In genomic region chr10:130924138-130924819, GRCh38 we compare ENCODE assay signal across 16 cellular contexts.
DNase-seq lines count a peak whose midpoint lies in the region; ATAC-seq and TF ChIP-seq lines count a peak whose summit lies in the region.
"Had no signal": no experiment of that assay in that cellular context is flagged by ENCODE, and none has a peak within 500 bp of the region (broad histone marks: within the 10 kb centered on the region; RNA-seq: fewer than 3 reads in every experiment).

No MANE protein-coding gene starts in this region.

- no peak overlapping the region for H2AK5ac ChIP-seq in mesendoderm (ENCODE audit: low read length)

- no peaks in the 10 kb centered on the region for H3K4me1 Mint-ChIP-seq in WTC11
- no peaks in the 10 kb centered on the region for H3K4me1 Mint-ChIP-seq in CD14-positive monocyte
- H3K4me1 Mint-ChIP-seq: T-cell had no signal

- no peak overlapping the region for H2BK15ac ChIP-seq in mesendoderm (replicated peaks; ENCODE audit: low read depth)

- H3K23ac ChIP-seq in mesendoderm (ENCODE audit: low read length) = no peak overlapping the region

- H3K9me3 Mint-ChIP-seq in WTC11 = peaks cover 20% of the 10 kb centered on the region
- peaks cover 0 to 1% (median 0%) of the 10 kb centered on the region in 7 donors for H3K9me3 Mint-ChIP-seq in CD14-positive monocyte
- H3K9me3 Mint-ChIP-seq: activated T-helper 1 cell treated with anti-CD3 and anti-CD28 coated beads, Interleukin-12 subunit alpha, Interleukin-12 subunit beta, Interleukin-2, Interleukin-4 antibody, amounts not matched to agents 30 ng/mL and 10 ng/mL and 1 ng/mL, durations not matched to agents 14 hours and 24 hours and 36 hours; T-cell had no signal

- TF ChIP-seq CTCF in DND-41 (IDR thresholded peaks at IDR 0.05; ENCODE audit: borderline replicate concordance, extremely low read depth, low read length, poor library complexity, severe bottlenecking) = no peak
- TF ChIP-seq CTCF in HEK293 (tag by site-specific recombination; IDR thresholded peaks at IDR 0.05) = no peak
- TF ChIP-seq CTCF in WTC11 (IDR thresholded peaks at IDR 0.05) = no peak
- no peak for TF ChIP-seq CTCF in CD14-positive monocyte (IDR thresholded peaks at IDR 0.05)

- H3K4me2 ChIP-seq in DND-41 (ENCODE audit: insufficient read depth, low read length) = no peak overlapping the region
- H3K4me2 ChIP-seq in mesendoderm (ENCODE audit: low read length) = no peak overlapping the region
- H3K4me2 ChIP-seq: smooth muscle cell had no signal

- H4K20me1 ChIP-seq in DND-41 (ENCODE audit: insufficient read depth, low read length) = no peaks in the 10 kb centered on the region; the same call in 1 of the 2 replicates

- no CpG with 5 or more reads among the region's 17 CpGs for WGBS in mesendoderm (ENCODE audit: extremely low coverage, insufficient coverage, low lambda C conversion rate)

- CTCF ChIA-PET in HEK293 (lab: Yijun Ruan, JAX) (interaction anchor here (0.6 kb wide), 1 partner anchor 529 kb away, joined by 3 read pairs; no protein-coding TSS in a partner anchor), WTC11 (lab: Charles Lee) (no interaction called here)

- DNase-seq in DND-41 = peak; percentile 52
- peak; percentile 30 for DNase-seq in WTC11 (ENCODE audit: low spot score)
- DNase-seq in mesendoderm = peak; percentile 60
- no peak for DNase-seq in DMS153 (lab: John Stamatoyannopoulos, UW)
- DNase-seq in KBM-7 = no peak
- DNase-seq in NCI-H2196 treated with DMSO at 0.1 percent for 48 hours (lab: John Stamatoyannopoulos, UW; ENCODE audit: unreplicated experiment) = no peak
- DNase-seq in CD14-positive monocyte (ENCODE audit: low spot score) = no peak
- DNase-seq: GOT3, midbrain, NCI-H1436 treated with DMSO at 0.1 percent for 48 hours, stomach, T-cell had no signal

- peaks cover 22% of the 10 kb centered on the region for H3K36me3 Mint-ChIP-seq in WTC11
- no peaks in the 10 kb centered on the region for H3K36me3 Mint-ChIP-seq in CD14-positive monocyte
- H3K36me3 Mint-ChIP-seq: T-cell had no signal

- peaks cover 3% of the 10 kb centered on the region for H3K9me3 ChIP-seq in DND-41 (ENCODE audit: insufficient read depth, low read length, severe bottlenecking)
- no peaks in the 10 kb centered on the region for H3K9me3 ChIP-seq in HEK293 (ENCODE audit: control insufficient read depth, insufficient read depth, low read depth, low read length)
- H3K9me3 ChIP-seq: gastroesophageal sphincter, stomach had no signal

- H3K27ac Mint-ChIP-seq in WTC11 (no peak overlapping the region), CD14-positive monocyte (no peak overlapping the region)
- H3K27ac Mint-ChIP-seq: activated T-helper 1 cell treated with anti-CD3 and anti-CD28 coated beads, Interleukin-12 subunit alpha, Interleukin-12 subunit beta, Interleukin-2, Interleukin-4 antibody, amounts not matched to agents 30 ng/mL and 10 ng/mL and 1 ng/mL, durations not matched to agents 14 hours and 24 hours and 36 hours; T-cell had no signal

- ATAC-seq in DND-41 (ENCODE audit: insufficient read depth, low read depth) = peak; percentile 72
- ATAC-seq in WTC11 = no peak
- ATAC-seq: gastroesophageal sphincter, T-cell had no signal

- H3K79me2 ChIP-seq in DND-41 (ENCODE audit: insufficient read depth, low read length) = no peaks in the 10 kb centered on the region
- H3K79me2 ChIP-seq in mesendoderm (ENCODE audit: control insufficient read depth, insufficient read depth, low read length) = no peaks in the 10 kb centered on the region

- no peak overlapping the region for H2BK5ac ChIP-seq in mesendoderm (ENCODE audit: low read length)

- H3K36me3 ChIP-seq in DND-41 (ENCODE audit: insufficient read depth, low read length) = no peaks in the 10 kb centered on the region
- H3K36me3 ChIP-seq in HEK293 (ENCODE audit: control insufficient read depth in 2 of 2, insufficient read depth in 1 of 2, low read length in 2 of 2) = no peaks in the 10 kb centered on the region
- no peaks in the 10 kb centered on the region for H3K36me3 ChIP-seq in mesendoderm (ENCODE audit: control insufficient read depth, insufficient read depth, low read length)
- H3K36me3 ChIP-seq: gastroesophageal sphincter, stomach had no signal

- no peak overlapping the region for H4K5ac ChIP-seq in mesendoderm (ENCODE audit: low read length)

- POLR2A ChIA-PET in HEK293 (lab: Yijun Ruan, JAX) (no interaction called here), WTC11 (lab: Charles Lee) (no interaction called here)

- H3K27ac ChIP-seq in DND-41 (ENCODE audit: low read length) (no peak overlapping the region), HEK293 (ENCODE audit: extremely low read depth, low read depth, low read length) (no peak overlapping the region), mesendoderm (ENCODE audit: low read depth, low read length) (no peak overlapping the region)
- H3K27ac ChIP-seq: gastroesophageal sphincter, stomach had no signal

- H3K4me3 Mint-ChIP-seq in WTC11 = no peak overlapping the region
- H3K4me3 Mint-ChIP-seq in CD14-positive monocyte = no peak overlapping the region
- H3K4me3 Mint-ChIP-seq: activated T-helper 1 cell treated with anti-CD3 and anti-CD28 coated beads, Interleukin-12 subunit alpha, Interleukin-12 subunit beta, Interleukin-2, Interleukin-4 antibody, amounts not matched to agents 30 ng/mL and 10 ng/mL and 1 ng/mL, durations not matched to agents 14 hours and 24 hours and 36 hours; T-cell had no signal

- intact Hi-C loops in CD14-positive monocyte (cut with micrococcal nuclease) = no loop called here

- H3K56ac ChIP-seq in mesendoderm (ENCODE audit: low read length) = no peak overlapping the region

- H3K4ac ChIP-seq in mesendoderm (ENCODE audit: low read depth, low read length) = no peak overlapping the region

- in situ Hi-C loops in KBM-7 (cut with MboI; ENCODE audit: low pct_unique_long_range_greater_than_20kb, low sequenced_read_pairs) = no loop called here

- H3K4me1 ChIP-seq in DND-41 (ENCODE audit: insufficient read depth, low read length) = no peaks in the 10 kb centered on the region
- no peaks in the 10 kb centered on the region for H3K4me1 ChIP-seq in HEK293 (ENCODE audit: control insufficient read depth, insufficient read depth, low read length)
- H3K4me1 ChIP-seq in mesendoderm (ENCODE audit: control insufficient read depth, low read depth, low read length) = no peaks in the 10 kb centered on the region
- H3K4me1 ChIP-seq: gastroesophageal sphincter, stomach had no signal

- H2AFZ ChIP-seq in DND-41 (ENCODE audit: low read depth, low read length) = no peak overlapping the region

- H4K8ac ChIP-seq in mesendoderm (ENCODE audit: low read depth, low read length) = no peak overlapping the region

- H3K27me3 Mint-ChIP-seq in WTC11 (ENCODE audit: low read depth) (no peaks in the 10 kb centered on the region; the same call in 1 of the 2 replicates), CD14-positive monocyte (ENCODE audit: low read depth in 3 of 3) (peaks cover 0 to 1% (median 0%) of the 10 kb centered on the region in 3 donors)
- H3K27me3 Mint-ChIP-seq: T-cell had no signal

- no peaks in the 10 kb centered on the region for H3K27me3 ChIP-seq in DND-41 (ENCODE audit: insufficient read depth, low read length, poor library complexity)
- no peaks in the 10 kb centered on the region for H3K27me3 ChIP-seq in mesendoderm (ENCODE audit: insufficient read depth, low read length, poor library complexity)

- H3K4me3 ChIP-seq in DND-41 (ENCODE audit: low read depth in 1 of 2, low read length in 2 of 2) = no peak overlapping the region
- no peak overlapping the region for H3K4me3 ChIP-seq in HEK293 (ENCODE audit: low read depth, low read length)
- no peak overlapping the region for H3K4me3 ChIP-seq in mesendoderm (ENCODE audit: low read length)
- H3K4me3 ChIP-seq: gastroesophageal sphincter, smooth muscle cell, stomach had no signal

- no peaks in the 10 kb centered on the region for H3K79me1 ChIP-seq in mesendoderm (ENCODE audit: low read length)

- H3K18ac ChIP-seq in mesendoderm (ENCODE audit: low read length) = no peak overlapping the region

- H3K9ac ChIP-seq in DND-41 (ENCODE audit: low read depth, low read length) (no peak overlapping the region), mesendoderm (ENCODE audit: low read length) (no peak overlapping the region)

- no peak overlapping the region for H2BK120ac ChIP-seq in mesendoderm (ENCODE audit: low read depth, low read length)

TF ChIP-seq in WTC11, 78 proteins besides CTCF, POLR2A, EP300 and RAD21 (continues in another document):
- TF ChIP-seq NFE2L1 (CRISPR knock-in tag; IDR thresholded peaks at IDR 0.05) (no peak), E2F5 (CRISPR knock-in tag; IDR thresholded peaks at IDR 0.05) (no peak), E2F4 (CRISPR knock-in tag; IDR thresholded peaks at IDR 0.05; ENCODE audit: borderline replicate concordance, low read depth) (peak; percentile 39; the same call in 1 of the 2 replicates), GRHL2 (CRISPR knock-in tag; IDR thresholded peaks at IDR 0.05; ENCODE audit: insufficient replicate concordance, severe bottlenecking) (no peak), ZBTB43 (CRISPR knock-in tag; IDR thresholded peaks at IDR 0.05) (0 out of 2 replicates have a peak, but pooled peaks have one; percentile 34), ZBTB21 (CRISPR knock-in tag; IDR thresholded peaks at IDR 0.05; ENCODE audit: borderline replicate concordance) (no peak), EMX1 (CRISPR knock-in tag; IDR thresholded peaks at IDR 0.05) (no peak)

Comparison
In these comparisons a context has a peak if more than half of its experiments do, and no peak if none do; other contexts are left out.
1. DNase-seq: peak in DND-41 (single experiment), WTC11 (single experiment) and mesendoderm (single experiment); none in DMS153 (single experiment), KBM-7 (single experiment), NCI-H2196 treated with DMSO at 0.1 percent for 48 hours (single experiment) and CD14-positive monocyte (single experiment).